12 cellular contexts compared by ENCODE assay signal in genomic region chr17:27495460-27495859, GRCh38. TPM values are rescaled to one million over a fixed set of nuclear protein-coding genes. Genes with fewer than 3 reads are reported as not detected.
A peak's percentile ranks its signal among the peaks of the same experiment; 100 is the strongest.
DNase-seq lines count a peak whose midpoint lies in the region; ATAC-seq and TF ChIP-seq lines count a peak whose summit lies in the region.
"Had no signal": no experiment of that assay in that cellular context is flagged by ENCODE, and none has a peak within 500 bp of the region (broad histone marks: within the 10 kb centered on the region; RNA-seq: fewer than 3 reads in every experiment).

No MANE protein-coding gene starts in this region.

- H3K9me3 ChIP-seq in esophagus squamous epithelium (no peaks in the 10 kb centered on the region), osteoblast (ENCODE audit: low read depth, low read length) (no peaks in the 10 kb centered on the region)
- no peaks in the 10 kb centered on the region for H3K9me3 ChIP-seq in naive thymus-derived CD4-positive, alpha-beta T cell (ENCODE audit: control insufficient read depth in 2 of 3, low read length in 3 of 3)
- H3K9me3 ChIP-seq: mucosa of descending colon had no signal

- peak; percentile 52 for DNase-seq in GM13976 (ENCODE audit: low spot score)
- DNase-seq in esophagus squamous epithelium (lab: John Stamatoyannopoulos, UW) = no peak
- DNase-seq in naive thymus-derived CD4-positive, alpha-beta T cell = no peak
- DNase-seq in midbrain (lab: John Stamatoyannopoulos, UW) = no peak
- DNase-seq in osteoblast (ENCODE audit: insufficient read length, low spot score, missing footprints) = no peak
- DNase-seq: activated CD4-positive, alpha-beta T cell treated with anti-CD3 and anti-CD28 coated beads for 36 hours; Kasumi-1 had no signal

- H3K4me1 ChIP-seq in esophagus squamous epithelium = peaks cover 32 to 96% (median 58%) of the 10 kb centered on the region in 3 donors
- H3K4me1 ChIP-seq in naive thymus-derived CD4-positive, alpha-beta T cell (ENCODE audit: control insufficient read depth in 2 of 2, insufficient read depth in 2 of 2, low read length in 2 of 2) = no peaks in the 10 kb centered on the region
- H3K4me1 ChIP-seq in osteoblast (ENCODE audit: insufficient read depth, low read length) = peaks cover 3% of the 10 kb centered on the region

- no peaks in the 10 kb centered on the region for H3K27me3 Mint-ChIP-seq in naive thymus-derived CD4-positive, alpha-beta T cell
- H3K27me3 Mint-ChIP-seq: activated CD4-positive, alpha-beta T cell treated with anti-CD3 and anti-CD28 coated beads for 36 hours; activated naive CD8-positive, alpha-beta T cell had no signal

- in situ Hi-C loops in GM13976 (cut with MboI; ENCODE audit: low sequenced_read_pairs, unreplicated experiment) = loop anchor here (10.0 kb wide), 2 partner anchors 59 to 101 kb away; no protein-coding TSS in a partner anchor

- no peak for ATAC-seq in GM21367 (IDR thresholded peaks at IDR 0.05; ENCODE audit: unreplicated experiment)
- ATAC-seq in naive thymus-derived CD4-positive, alpha-beta T cell = no peak
- ATAC-seq: activated CD4-positive, alpha-beta T cell treated with anti-CD3 and anti-CD28 coated beads for 36 hours had no signal

- peaks cover 0 to 39% (median 0%) of the 10 kb centered on the region in 7 donors for H3K4me1 Mint-ChIP-seq in naive thymus-derived CD4-positive, alpha-beta T cell

- H4K20me1 ChIP-seq in osteoblast (ENCODE audit: insufficient read depth, low read length) = peaks cover 2% of the 10 kb centered on the region

- peaks cover 0 to 11% (median 4%) of the 10 kb centered on the region in 11 donors for H3K9me3 Mint-ChIP-seq in naive thymus-derived CD4-positive, alpha-beta T cell

- no peak overlapping the region for H3K27ac Mint-ChIP-seq in naive thymus-derived CD4-positive, alpha-beta T cell
- H3K27ac Mint-ChIP-seq: activated CD4-positive, alpha-beta T cell treated with anti-CD3 and anti-CD28 coated beads for 36 hours; activated naive CD8-positive, alpha-beta T cell had no signal

- H3K4me2 ChIP-seq in osteoblast (ENCODE audit: insufficient read depth, low read length) = no peak overlapping the region

- intact Hi-C loops in esophagus squamous epithelium (cut with DNase I) = no loop called here
- intact Hi-C loops in naive thymus-derived CD4-positive, alpha-beta T cell (cut with micrococcal nuclease) = no loop called here

- CTCF ChIA-PET in naive thymus-derived CD4-positive, alpha-beta T cell (lab: Charles Lee) = no interaction called here

- H3K4me3 ChIP-seq in esophagus squamous epithelium = peak overlapping the region; percentile 35 to 59 (median 46)
- H3K4me3 ChIP-seq in skin epidermis = peak overlapping the region in 3 of 7 experiments; percentile 11 to 32 (median 19)
- H3K4me3 ChIP-seq in naive thymus-derived CD4-positive, alpha-beta T cell (ENCODE audit: low read length) = no peak overlapping the region
- H3K4me3 ChIP-seq in osteoblast (ENCODE audit: insufficient read depth, low read length) = no peak overlapping the region
- H3K4me3 ChIP-seq: mucosa of descending colon had no signal

- no peak; the same call in 1 of the 2 replicates for TF ChIP-seq EP300 in Ishikawa (IDR thresholded peaks at IDR 0.05; ENCODE audit: borderline replicate concordance)

- no peak overlapping the region for H3K4me3 Mint-ChIP-seq in naive thymus-derived CD4-positive, alpha-beta T cell
- H3K4me3 Mint-ChIP-seq: activated CD4-positive, alpha-beta T cell treated with anti-CD3 and anti-CD28 coated beads for 36 hours; activated naive CD8-positive, alpha-beta T cell had no signal

- no peak for TF ChIP-seq POLR2A in esophagus squamous epithelium (IDR thresholded peaks at IDR 0.05)

- no peak for TF ChIP-seq CTCF in GM13976 (IDR thresholded peaks at IDR 0.05; ENCODE audit: borderline replicate concordance, control extremely low read depth, extremely low read depth, insufficient read depth, missing control alignments)
- TF ChIP-seq CTCF in esophagus squamous epithelium (IDR thresholded peaks at IDR 0.05) = no peak
- TF ChIP-seq CTCF in osteoblast (IDR thresholded peaks at IDR 0.05; ENCODE audit: extremely low read depth, low read depth, low read length) = no peak

- TF ChIP-seq RAD21 in Ishikawa (IDR thresholded peaks at IDR 0.05; ENCODE audit: low read depth) = no peak

- H3K27ac ChIP-seq in esophagus squamous epithelium (peak overlapping the region; percentile 88 to 93 (median 90)), skin epidermis (peak overlapping the region in 19 of 21 experiments; percentile 22 to 88 (median 81)), osteoblast (ENCODE audit: low read depth, low read length) (no peak overlapping the region)
- H3K27ac ChIP-seq in naive thymus-derived CD4-positive, alpha-beta T cell (ENCODE audit: low read depth, low read length) = no peak overlapping the region

- POLR2A ChIA-PET in naive thymus-derived CD4-positive, alpha-beta T cell (lab: Charles Lee) = no interaction called here

- 62 to 67% methylated on average over 5 of the region's 6 CpGs for WGBS in esophagus squamous epithelium, 2 donors

- no peaks in the 10 kb centered on the region for H3K79me2 ChIP-seq in osteoblast (ENCODE audit: insufficient read depth, low read length)

- H3K27me3 ChIP-seq in esophagus squamous epithelium (no peaks in the 10 kb centered on the region), osteoblast (ENCODE audit: insufficient read depth, low read length) (peaks cover 1% of the 10 kb centered on the region)
- no peaks in the 10 kb centered on the region for H3K27me3 ChIP-seq in naive thymus-derived CD4-positive, alpha-beta T cell (ENCODE audit: control insufficient read depth in 2 of 2, insufficient read depth in 2 of 2, low read length in 2 of 2)

- H3K36me3 ChIP-seq in esophagus squamous epithelium = no peaks in the 10 kb centered on the region
- H3K36me3 ChIP-seq in naive thymus-derived CD4-positive, alpha-beta T cell (ENCODE audit: control insufficient read depth in 2 of 3, insufficient read depth in 3 of 3, low read length in 3 of 3) = no peaks in the 10 kb centered on the region
- H3K36me3 ChIP-seq in osteoblast (ENCODE audit: insufficient read depth, low read length) = no peaks in the 10 kb centered on the region

- peaks cover 0 to 28% (median 20%) of the 10 kb centered on the region in 5 donors for H3K36me3 Mint-ChIP-seq in naive thymus-derived CD4-positive, alpha-beta T cell

- H2AFZ ChIP-seq in osteoblast (ENCODE audit: low read length) = no peak overlapping the region

TF ChIP-seq in Ishikawa, 13 proteins besides CTCF, POLR2A, EP300 and RAD21:
- TF ChIP-seq EGR1 (IDR thresholded peaks at IDR 0.05) (no peak), NFIC (IDR thresholded peaks at IDR 0.05) (no peak), TEAD4 (IDR thresholded peaks at IDR 0.05) (peak; percentile 70), TAF1 (IDR thresholded peaks at IDR 0.05; ENCODE audit: low read depth) (no peak), USF1 (IDR thresholded peaks at IDR 0.05) (no peak), TCF12 (IDR thresholded peaks at IDR 0.05; ENCODE audit: low read depth) (peak; percentile 53; the same call in 1 of the 2 replicates), CREB1 (IDR thresholded peaks at IDR 0.05; ENCODE audit: low read depth) (no peak), ZBTB7A (IDR thresholded peaks at IDR 0.05; ENCODE audit: low read depth) (0 out of 2 replicates have a peak, but pooled peaks have one; percentile 25), MAX (IDR thresholded peaks at IDR 0.05) (0 out of 2 replicates have a peak, but pooled peaks have one; percentile 12), CEBPB (IDR thresholded peaks at IDR 0.05) (no peak)

RNA-seq across cellular contexts. Expression of gene KSR1, which starts 39.2 kb away (rescaled TPM):
- total RNA-seq in esophagus squamous epithelium (10 to 100 TPM; 22.3 to 32.4 (median 31.0) TPM), osteoblast (6.2 and 6.5 TPM in 2 replicates)
- total RNA-seq in naive thymus-derived CD4-positive, alpha-beta T cell = 10 to 100 TPM; 22.5 to 96.4 (median 27.8) TPM
- 1 to 10 TPM in 1 of 2 donors, under 1 TPM in 1; 0.52 to 1.8 TPM for polyA plus RNA-seq in naive thymus-derived CD4-positive, alpha-beta T cell

Comparison
In these comparisons a context has a peak if more than half of its experiments do, and no peak if none do; other contexts are left out.
1. H3K27ac ChIP-seq: peak in esophagus squamous epithelium (4 of 4) and skin epidermis (19 of 21); none in naive thymus-derived CD4-positive, alpha-beta T cell (single experiment) and osteoblast (single experiment).
2. H3K4me3 ChIP-seq: peak in esophagus squamous epithelium (4 of 4); none in naive thymus-derived CD4-positive, alpha-beta T cell (single experiment) and osteoblast (single experiment).